Comparison of ENCODE assay signal across 12 cellular contexts in genomic region chr11:129611661-129612566, GRCh38.
DNase-seq lines count a peak whose midpoint lies in the region; ATAC-seq and TF ChIP-seq lines count a peak whose summit lies in the region.
"Had no signal": no experiment of that assay in that cellular context is flagged by ENCODE, and none has a peak within 500 bp of the region (broad histone marks: within the 10 kb centered on the region; RNA-seq: fewer than 3 reads in every experiment).

No MANE protein-coding gene starts in this region.

- H3K4me3 Mint-ChIP-seq in activated naive CD4-positive, alpha-beta T cell treated with anti-CD3 and anti-CD28 coated beads, Interleukin-2, amount 10 ng/mL, durations not matched to agents 7 days and 5 days = no peak overlapping the region
- H3K4me3 Mint-ChIP-seq in activated naive CD4-positive, alpha-beta T cell treated with anti-CD3 and anti-CD28 coated beads for 36 hours = no peak overlapping the region
- H3K4me3 Mint-ChIP-seq in type B pancreatic cell = peak overlapping the region; percentile 70
- H3K4me3 Mint-ChIP-seq in activated T-helper 1 cell treated with anti-CD3 and anti-CD28 coated beads, Interleukin-12 subunit alpha, Interleukin-12 subunit beta, Interleukin-2, Interleukin-4 antibody, amounts not matched to agents 30 ng/mL and 10 ng/mL and 1 ng/mL, durations not matched to agents 14 hours and 24 hours and 36 hours = no peak overlapping the region

- TF ChIP-seq CTCF in foreskin keratinocyte (conservative IDR thresholded peaks at IDR 0.05) (no peak), type B pancreatic cell (conservative IDR thresholded peaks at IDR 0.05) (no peak)

- no peaks in the 10 kb centered on the region for H3K4me1 Mint-ChIP-seq in activated naive CD4-positive, alpha-beta T cell treated with anti-CD3 and anti-CD28 coated beads, Interleukin-2, amount 10 ng/mL, durations not matched to agents 7 days and 5 days
- H3K4me1 Mint-ChIP-seq in activated naive CD4-positive, alpha-beta T cell treated with anti-CD3 and anti-CD28 coated beads for 36 hours (ENCODE audit: low read depth) = no peaks in the 10 kb centered on the region
- peaks cover 17% of the 10 kb centered on the region for H3K4me1 Mint-ChIP-seq in type B pancreatic cell (ENCODE audit: unreplicated experiment)
- no peaks in the 10 kb centered on the region for H3K4me1 Mint-ChIP-seq in activated T-helper 1 cell treated with anti-CD3 and anti-CD28 coated beads, Interleukin-12 subunit alpha, Interleukin-12 subunit beta, Interleukin-2, Interleukin-4 antibody, amounts not matched to agents 30 ng/mL and 10 ng/mL and 1 ng/mL, durations not matched to agents 14 hours and 24 hours and 36 hours (ENCODE audit: low read depth)

- peaks cover 13% of the 10 kb centered on the region for H3K4me1 ChIP-seq in foreskin keratinocyte
- H3K4me1 ChIP-seq: Peyer's patch, spleen had no signal

- H3K27me3 Mint-ChIP-seq in activated naive CD4-positive, alpha-beta T cell treated with anti-CD3 and anti-CD28 coated beads, Interleukin-2, amount 10 ng/mL, durations not matched to agents 7 days and 5 days = no peaks in the 10 kb centered on the region
- H3K27me3 Mint-ChIP-seq in activated naive CD4-positive, alpha-beta T cell treated with anti-CD3 and anti-CD28 coated beads for 36 hours (ENCODE audit: low read depth) = no peaks in the 10 kb centered on the region
- H3K27me3 Mint-ChIP-seq in type B pancreatic cell = peaks cover 3% of the 10 kb centered on the region
- no peaks in the 10 kb centered on the region for H3K27me3 Mint-ChIP-seq in activated T-helper 1 cell treated with anti-CD3 and anti-CD28 coated beads, Interleukin-12 subunit alpha, Interleukin-12 subunit beta, Interleukin-2, Interleukin-4 antibody, amounts not matched to agents 30 ng/mL and 10 ng/mL and 1 ng/mL, durations not matched to agents 14 hours and 24 hours and 36 hours (ENCODE audit: insufficient read depth)

- no peaks in the 10 kb centered on the region for H3K36me3 Mint-ChIP-seq in activated naive CD4-positive, alpha-beta T cell treated with anti-CD3 and anti-CD28 coated beads, Interleukin-2, amount 10 ng/mL, durations not matched to agents 7 days and 5 days
- H3K36me3 Mint-ChIP-seq in activated naive CD4-positive, alpha-beta T cell treated with anti-CD3 and anti-CD28 coated beads for 36 hours (ENCODE audit: low read depth) = peaks cover 1% of the 10 kb centered on the region
- H3K36me3 Mint-ChIP-seq in type B pancreatic cell = no peaks in the 10 kb centered on the region
- no peaks in the 10 kb centered on the region for H3K36me3 Mint-ChIP-seq in activated T-helper 1 cell treated with anti-CD3 and anti-CD28 coated beads, Interleukin-12 subunit alpha, Interleukin-12 subunit beta, Interleukin-2, Interleukin-4 antibody, amounts not matched to agents 30 ng/mL and 10 ng/mL and 1 ng/mL, durations not matched to agents 14 hours and 24 hours and 36 hours (ENCODE audit: low read depth)

- no peak for DNase-seq in activated naive CD4-positive, alpha-beta T cell treated with anti-CD3 and anti-CD28 coated beads, Interleukin-2, amount 10 ng/mL, durations not matched to agents 7 days and 5 days
- no peak for DNase-seq in activated naive CD4-positive, alpha-beta T cell treated with anti-CD3 and anti-CD28 coated beads for 36 hours
- DNase-seq in OCI-M1 (lab: John Stamatoyannopoulos, UW) (peak; percentile 25), foreskin keratinocyte (peak in 1 of 2 donors; percentile 17), type B pancreatic cell (ENCODE audit: extremely low spot score, unreplicated experiment) (no peak), cerebellar nuclear complex (lab: John Stamatoyannopoulos, UW) (no peak)
- no peak for DNase-seq in activated T-helper 1 cell treated with anti-CD3 and anti-CD28 coated beads, Interleukin-12 subunit alpha, Interleukin-12 subunit beta, Interleukin-2, Interleukin-4 antibody, amounts not matched to agents 30 ng/mL and 10 ng/mL and 1 ng/mL, durations not matched to agents 14 hours and 24 hours and 36 hours (ENCODE audit: low spot score)
- DNase-seq: activated T-cell treated with anti-CD3 and anti-CD28 coated beads, Interleukin-2, amount 50 U/mL, for 1 hour; NCI-H226; Peyer's patch; spleen had no signal

- intact Hi-C loops in activated naive CD4-positive, alpha-beta T cell treated with anti-CD3 and anti-CD28 coated beads for 36 hours (cut with micrococcal nuclease) = no loop called here
- intact Hi-C loops in activated T-helper 1 cell treated with anti-CD3 and anti-CD28 coated beads, Interleukin-12 subunit alpha, Interleukin-12 subunit beta, Interleukin-2, Interleukin-4 antibody, amounts not matched to agents 30 ng/mL and 10 ng/mL and 1 ng/mL, durations not matched to agents 14 hours and 24 hours and 36 hours (cut with micrococcal nuclease) = no loop called here

- peak overlapping the region; percentile 21 for H3K27ac Mint-ChIP-seq in activated naive CD4-positive, alpha-beta T cell treated with anti-CD3 and anti-CD28 coated beads, Interleukin-2, amount 10 ng/mL, durations not matched to agents 7 days and 5 days
- H3K27ac Mint-ChIP-seq in activated naive CD4-positive, alpha-beta T cell treated with anti-CD3 and anti-CD28 coated beads for 36 hours = no peak overlapping the region
- H3K27ac Mint-ChIP-seq in type B pancreatic cell = peak overlapping the region; percentile 84
- H3K27ac Mint-ChIP-seq in activated T-helper 1 cell treated with anti-CD3 and anti-CD28 coated beads, Interleukin-12 subunit alpha, Interleukin-12 subunit beta, Interleukin-2, Interleukin-4 antibody, amounts not matched to agents 30 ng/mL and 10 ng/mL and 1 ng/mL, durations not matched to agents 14 hours and 24 hours and 36 hours = no peak overlapping the region

- CTCF ChIA-PET in activated naive CD4-positive, alpha-beta T cell treated with anti-CD3 and anti-CD28 coated beads, Interleukin-2, amount 10 ng/mL, durations not matched to agents 7 days and 5 days (lab: Charles Lee) = no interaction called here
- CTCF ChIA-PET in activated naive CD4-positive, alpha-beta T cell treated with anti-CD3 and anti-CD28 coated beads for 36 hours (lab: Charles Lee) = no interaction called here

- ATAC-seq in foreskin keratinocyte = peak; percentile 28
- no peak for ATAC-seq in HG03196 (IDR thresholded peaks at IDR 0.05; ENCODE audit: unreplicated experiment)

- H3K27ac ChIP-seq in foreskin keratinocyte = no peak overlapping the region
- H3K27ac ChIP-seq: Peyer's patch, spleen had no signal

- H3K9me3 Mint-ChIP-seq in activated naive CD4-positive, alpha-beta T cell treated with anti-CD3 and anti-CD28 coated beads, Interleukin-2, amount 10 ng/mL, durations not matched to agents 7 days and 5 days = no peaks in the 10 kb centered on the region
- no peaks in the 10 kb centered on the region for H3K9me3 Mint-ChIP-seq in activated naive CD4-positive, alpha-beta T cell treated with anti-CD3 and anti-CD28 coated beads for 36 hours
- no peaks in the 10 kb centered on the region for H3K9me3 Mint-ChIP-seq in type B pancreatic cell
- H3K9me3 Mint-ChIP-seq in activated T-helper 1 cell treated with anti-CD3 and anti-CD28 coated beads, Interleukin-12 subunit alpha, Interleukin-12 subunit beta, Interleukin-2, Interleukin-4 antibody, amounts not matched to agents 30 ng/mL and 10 ng/mL and 1 ng/mL, durations not matched to agents 14 hours and 24 hours and 36 hours = no peaks in the 10 kb centered on the region

- H3K27me3 ChIP-seq in foreskin keratinocyte = no peaks in the 10 kb centered on the region
- H3K27me3 ChIP-seq: Peyer's patch had no signal

Comparison
In these comparisons a context has a peak if more than half of its experiments do, and no peak if none do; other contexts are left out.
1. H3K27ac Mint-ChIP-seq: peak in activated naive CD4-positive, alpha-beta T cell treated with anti-CD3 and anti-CD28 coated beads, Interleukin-2, amount 10 ng/mL, durations not matched to agents 7 days and 5 days (single experiment) and type B pancreatic cell (single experiment); none in activated naive CD4-positive, alpha-beta T cell treated with anti-CD3 and anti-CD28 coated beads for 36 hours (single experiment) and activated T-helper 1 cell treated with anti-CD3 and anti-CD28 coated beads, Interleukin-12 subunit alpha, Interleukin-12 subunit beta, Interleukin-2, Interleukin-4 antibody, amounts not matched to agents 30 ng/mL and 10 ng/mL and 1 ng/mL, durations not matched to agents 14 hours and 24 hours and 36 hours (single experiment).